ENCODE assay signal across 26 cellular contexts in the genomic region with DNA sequence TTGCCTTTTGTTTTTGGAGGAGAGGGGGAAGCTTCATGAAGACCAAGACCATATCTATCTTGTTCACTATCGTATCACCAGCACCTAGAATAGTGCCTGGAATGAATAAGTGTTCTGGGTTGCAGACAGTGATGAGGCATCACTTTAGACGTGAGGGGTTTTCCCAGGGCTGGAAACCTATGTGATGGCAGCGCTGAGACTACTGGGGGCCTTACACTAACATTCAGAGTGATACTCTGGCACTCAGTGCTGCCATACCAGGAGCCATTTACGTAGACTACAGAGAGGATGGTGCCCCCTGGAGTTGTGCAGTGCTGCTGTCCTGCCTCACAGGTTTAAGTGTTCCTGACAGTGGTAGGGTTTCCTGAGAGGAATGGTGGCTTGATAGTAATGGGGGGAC. TPM values are rescaled to one million over a fixed set of nuclear protein-coding genes. Genes with fewer than 3 reads are reported as not detected.
DNase-seq lines count a peak whose midpoint lies in the region; ATAC-seq and TF ChIP-seq lines count a peak whose summit lies in the region.
"Had no signal": no experiment of that assay in that cellular context is flagged by ENCODE, and none has a peak within 500 bp of the region (broad histone marks: within the 10 kb centered on the region; RNA-seq: fewer than 3 reads in every experiment).

No MANE protein-coding gene starts in this region.

- peaks cover 5% of the 10 kb centered on the region for H3K4me1 Mint-ChIP-seq in activated naive CD8-positive, alpha-beta T cell treated with anti-CD3 and anti-CD28 coated beads, Interleukin-2, amount 50 U/mL, for 24 hours
- H3K4me1 Mint-ChIP-seq in activated naive CD8-positive, alpha-beta T cell treated with anti-CD3 and anti-CD28 coated beads for 36 hours: peaks cover 2% of the 10 kb centered on the region
- H3K4me1 Mint-ChIP-seq in activated B cell treated with CpG ODN at 0.5 μM for 24 hours: peaks cover 4% of the 10 kb centered on the region
- no peaks in the 10 kb centered on the region for H3K4me1 Mint-ChIP-seq in chondrocyte (ENCODE audit: low read depth)
- H3K4me1 Mint-ChIP-seq in stimulated activated effector memory CD8-positive, alpha-beta T cell treated with anti-CD3 and anti-CD28 coated beads, Interleukin-12 subunit alpha, Interleukin-12 subunit beta, amount 100 ng/mL, for 72 hours: peaks cover 16% of the 10 kb centered on the region
- no peaks in the 10 kb centered on the region for H3K4me1 Mint-ChIP-seq in osteocyte (ENCODE audit: unreplicated experiment)
- H3K4me1 Mint-ChIP-seq: CD4-positive, CD25-positive, alpha-beta regulatory T cell; endodermal cell had no signal

- no peak for TF ChIP-seq CTCF in activated B cell treated with CpG ODN at 0.5 μM for 24 hours (IDR thresholded peaks at IDR 0.05)
- TF ChIP-seq CTCF in chondrocyte (IDR thresholded peaks at IDR 0.05): no peak
- no peak for TF ChIP-seq CTCF in osteocyte (IDR thresholded peaks at IDR 0.05)

- POLR2A ChIA-PET in activated B cell treated with CpG ODN at 0.5 μM for 24 hours (lab: Charles Lee): no interaction called here

- peak; percentile 94 for ATAC-seq in activated naive CD8-positive, alpha-beta T cell treated with anti-CD3 and anti-CD28 coated beads, Interleukin-2, amount 50 U/mL, for 24 hours
- peak; percentile 21 for ATAC-seq in activated B cell treated with CpG ODN at 0.5 μM for 24 hours (ENCODE audit: low read depth)
- peak; percentile 99 for ATAC-seq in stimulated activated effector memory CD8-positive, alpha-beta T cell treated with anti-CD3 and anti-CD28 coated beads, Interleukin-12 subunit alpha, Interleukin-12 subunit beta, amount 100 ng/mL, for 72 hours
- ATAC-seq in HG03097 (IDR thresholded peaks at IDR 0.05; ENCODE audit: low FRiP score, unreplicated experiment): no peak
- ATAC-seq: gastrocnemius medialis, left lobe of liver, upper lobe of right lung had no signal

- no peak overlapping the region for H3K27ac Mint-ChIP-seq in activated naive CD8-positive, alpha-beta T cell treated with anti-CD3 and anti-CD28 coated beads, Interleukin-2, amount 50 U/mL, for 24 hours
- no peak overlapping the region for H3K27ac Mint-ChIP-seq in activated naive CD8-positive, alpha-beta T cell treated with anti-CD3 and anti-CD28 coated beads for 36 hours
- no peak overlapping the region for H3K27ac Mint-ChIP-seq in activated B cell treated with CpG ODN at 0.5 μM for 24 hours
- no peak overlapping the region for H3K27ac Mint-ChIP-seq in chondrocyte (ENCODE audit: unreplicated experiment)
- peak overlapping the region; percentile 53 for H3K27ac Mint-ChIP-seq in stimulated activated effector memory CD8-positive, alpha-beta T cell treated with anti-CD3 and anti-CD28 coated beads, Interleukin-12 subunit alpha, Interleukin-12 subunit beta, amount 100 ng/mL, for 72 hours
- H3K27ac Mint-ChIP-seq in osteocyte (ENCODE audit: unreplicated experiment): no peak overlapping the region
- H3K27ac Mint-ChIP-seq: CD4-positive, CD25-positive, alpha-beta regulatory T cell; endodermal cell had no signal

- H3K9me3 Mint-ChIP-seq in activated naive CD8-positive, alpha-beta T cell treated with anti-CD3 and anti-CD28 coated beads, Interleukin-2, amount 50 U/mL, for 24 hours: no peaks in the 10 kb centered on the region
- no peaks in the 10 kb centered on the region for H3K9me3 Mint-ChIP-seq in activated naive CD8-positive, alpha-beta T cell treated with anti-CD3 and anti-CD28 coated beads for 36 hours
- H3K9me3 Mint-ChIP-seq in activated B cell treated with CpG ODN at 0.5 μM for 24 hours: no peaks in the 10 kb centered on the region
- no peaks in the 10 kb centered on the region for H3K9me3 Mint-ChIP-seq in chondrocyte (ENCODE audit: low read depth)
- no peaks in the 10 kb centered on the region for H3K9me3 Mint-ChIP-seq in stimulated activated effector memory CD8-positive, alpha-beta T cell treated with anti-CD3 and anti-CD28 coated beads, Interleukin-12 subunit alpha, Interleukin-12 subunit beta, amount 100 ng/mL, for 72 hours
- H3K9me3 Mint-ChIP-seq in osteocyte (ENCODE audit: unreplicated experiment): no peaks in the 10 kb centered on the region
- H3K9me3 Mint-ChIP-seq: CD4-positive, CD25-positive, alpha-beta regulatory T cell; endodermal cell had no signal

- CTCF ChIA-PET in activated B cell treated with CpG ODN at 0.5 μM for 24 hours (lab: Charles Lee): no interaction called here

- DNase-seq in activated naive CD8-positive, alpha-beta T cell treated with anti-CD3 and anti-CD28 coated beads, Interleukin-2, amount 50 U/mL, for 24 hours: peak; percentile 16
- DNase-seq in activated naive CD8-positive, alpha-beta T cell treated with anti-CD3 and anti-CD28 coated beads for 36 hours: no peak
- DNase-seq in activated B cell treated with CpG ODN at 0.5 μM for 24 hours (no peak), chondrocyte (ENCODE audit: low spot score) (peak; percentile 1), NCI-H524 treated with DMSO at 0.1 percent for 48 hours (lab: John Stamatoyannopoulos, UW) (no peak), osteocyte (ENCODE audit: extremely low spot score, unreplicated experiment) (no peak)
- no peak for DNase-seq in stimulated activated effector memory CD8-positive, alpha-beta T cell treated with anti-CD3 and anti-CD28 coated beads, Interleukin-12 subunit alpha, Interleukin-12 subunit beta, amount 100 ng/mL, for 72 hours (ENCODE audit: low spot score in 2 of 2)
- DNase-seq: activated CD4-positive, alpha-beta T cell treated with anti-CD3 and anti-CD28 coated beads, Interleukin-2, amount 50 U/mL, for 4 hours; amygdala; CD4-positive, CD25-positive, alpha-beta regulatory T cell; endodermal cell; gastrocnemius medialis; hypothalamus; mesendoderm; NCI-H1092 treated with DMSO at 0.1 percent for 48 hours; NCI-H1930; NCI-H226; NCI-H774; SK-N-SH; upper lobe of right lung had no signal

- H3K4me3 Mint-ChIP-seq in activated naive CD8-positive, alpha-beta T cell treated with anti-CD3 and anti-CD28 coated beads, Interleukin-2, amount 50 U/mL, for 24 hours: no peak overlapping the region
- no peak overlapping the region for H3K4me3 Mint-ChIP-seq in activated naive CD8-positive, alpha-beta T cell treated with anti-CD3 and anti-CD28 coated beads for 36 hours
- H3K4me3 Mint-ChIP-seq in activated B cell treated with CpG ODN at 0.5 μM for 24 hours (no peak overlapping the region), chondrocyte (ENCODE audit: unreplicated experiment) (no peak overlapping the region), osteocyte (ENCODE audit: unreplicated experiment) (no peak overlapping the region)
- no peak overlapping the region for H3K4me3 Mint-ChIP-seq in stimulated activated effector memory CD8-positive, alpha-beta T cell treated with anti-CD3 and anti-CD28 coated beads, Interleukin-12 subunit alpha, Interleukin-12 subunit beta, amount 100 ng/mL, for 72 hours
- H3K4me3 Mint-ChIP-seq: CD4-positive, CD25-positive, alpha-beta regulatory T cell; endodermal cell had no signal

- no peaks in the 10 kb centered on the region for H3K36me3 Mint-ChIP-seq in activated naive CD8-positive, alpha-beta T cell treated with anti-CD3 and anti-CD28 coated beads, Interleukin-2, amount 50 U/mL, for 24 hours (ENCODE audit: low read depth)
- no peaks in the 10 kb centered on the region for H3K36me3 Mint-ChIP-seq in activated naive CD8-positive, alpha-beta T cell treated with anti-CD3 and anti-CD28 coated beads for 36 hours
- H3K36me3 Mint-ChIP-seq in activated B cell treated with CpG ODN at 0.5 μM for 24 hours (ENCODE audit: low read depth): no peaks in the 10 kb centered on the region
- H3K36me3 Mint-ChIP-seq in chondrocyte (ENCODE audit: low read depth): peaks cover 12% of the 10 kb centered on the region
- no peaks in the 10 kb centered on the region for H3K36me3 Mint-ChIP-seq in stimulated activated effector memory CD8-positive, alpha-beta T cell treated with anti-CD3 and anti-CD28 coated beads, Interleukin-12 subunit alpha, Interleukin-12 subunit beta, amount 100 ng/mL, for 72 hours
- H3K36me3 Mint-ChIP-seq in osteocyte (ENCODE audit: unreplicated experiment): no peaks in the 10 kb centered on the region

- no peaks in the 10 kb centered on the region for H3K27me3 Mint-ChIP-seq in activated naive CD8-positive, alpha-beta T cell treated with anti-CD3 and anti-CD28 coated beads, Interleukin-2, amount 50 U/mL, for 24 hours
- no peaks in the 10 kb centered on the region for H3K27me3 Mint-ChIP-seq in activated naive CD8-positive, alpha-beta T cell treated with anti-CD3 and anti-CD28 coated beads for 36 hours
- H3K27me3 Mint-ChIP-seq in activated B cell treated with CpG ODN at 0.5 μM for 24 hours (peaks cover 2% of the 10 kb centered on the region), chondrocyte (ENCODE audit: low read depth) (no peaks in the 10 kb centered on the region), osteocyte (ENCODE audit: unreplicated experiment) (no peaks in the 10 kb centered on the region)
- H3K27me3 Mint-ChIP-seq: CD4-positive, CD25-positive, alpha-beta regulatory T cell had no signal

- intact Hi-C loops in activated B cell treated with CpG ODN at 0.5 μM for 24 hours (cut with micrococcal nuclease): no loop called here

RNA-seq across cellular contexts. Expression of gene CCL19, which starts 6.9 kb away (rescaled TPM):
- total RNA-seq in activated naive CD8-positive, alpha-beta T cell treated with anti-CD3 and anti-CD28 coated beads for 36 hours: not detected
- not detected in 2 replicates for total RNA-seq in activated B cell treated with CpG ODN at 0.5 μM for 24 hours
- total RNA-seq in chondrocyte: not detected in 3 replicates
- total RNA-seq in osteocyte: not detected in 2 replicates
- total RNA-seq: cardiac muscle cell; CD4-positive, CD25-positive, alpha-beta regulatory T cell; endodermal cell; gastrocnemius medialis; skeletal muscle tissue had no signal

RNA-seq across cellular contexts. Expression of gene CCL27, which starts 21.7 kb away (rescaled TPM):
- under 1 TPM in 1 of 2 experiments, not detected in 1; 0.82 TPM for total RNA-seq in activated naive CD8-positive, alpha-beta T cell treated with anti-CD3 and anti-CD28 coated beads for 36 hours
- total RNA-seq in activated B cell treated with CpG ODN at 0.5 μM for 24 hours (not detected in 2 replicates), chondrocyte (not detected in 3 replicates), osteocyte (0.78 and 1.1 TPM in 2 replicates)
- total RNA-seq: CD4-positive, CD25-positive, alpha-beta regulatory T cell; endodermal cell; esophagus muscularis mucosa; left lobe of liver; skeletal muscle tissue; subcutaneous adipose tissue; upper lobe of right lung had no signal

RNA-seq across cellular contexts. Expression of gene CCL21, which starts 25.8 kb away (rescaled TPM):
- total RNA-seq in activated naive CD8-positive, alpha-beta T cell treated with anti-CD3 and anti-CD28 coated beads for 36 hours: not detected
- total RNA-seq in activated B cell treated with CpG ODN at 0.5 μM for 24 hours (not detected in 2 replicates), chondrocyte (not detected in 3 replicates), osteocyte (not detected in 2 replicates)
- total RNA-seq: CD4-positive, CD25-positive, alpha-beta regulatory T cell; endodermal cell had no signal

RNA-seq across cellular contexts. Expression of gene IL11RA, which starts 32.2 kb away (rescaled TPM):
- 10 to 100 TPM; 12.1 to 13.0 TPM for total RNA-seq in activated naive CD8-positive, alpha-beta T cell treated with anti-CD3 and anti-CD28 coated beads for 36 hours
- total RNA-seq in activated B cell treated with CpG ODN at 0.5 μM for 24 hours (11.2 and 18.8 TPM in 2 replicates), chondrocyte (32.0 to 33.7 TPM (median 32.9 TPM) in 3 replicates), osteocyte (32.6 and 36.7 TPM in 2 replicates)

RNA-seq across cellular contexts. Expression of gene GALT, which starts 37.7 kb away (rescaled TPM):
- 10 to 100 TPM; 42.4 to 43.4 TPM for total RNA-seq in activated naive CD8-positive, alpha-beta T cell treated with anti-CD3 and anti-CD28 coated beads for 36 hours
- total RNA-seq in activated B cell treated with CpG ODN at 0.5 μM for 24 hours (55.9 and 62.5 TPM in 2 replicates), chondrocyte (35.5 to 51.8 TPM (median 38.2 TPM) in 3 replicates), osteocyte (57.2 and 58.4 TPM in 2 replicates)

Comparison
In these comparisons a context has a peak if more than half of its experiments do, and no peak if none do; other contexts are left out.
1. DNase-seq: peak in activated naive CD8-positive, alpha-beta T cell treated with anti-CD3 and anti-CD28 coated beads, Interleukin-2, amount 50 U/mL, for 24 hours (single experiment) and chondrocyte (single experiment); none in activated naive CD8-positive, alpha-beta T cell treated with anti-CD3 and anti-CD28 coated beads for 36 hours (single experiment), activated B cell treated with CpG ODN at 0.5 μM for 24 hours (single experiment), stimulated activated effector memory CD8-positive, alpha-beta T cell treated with anti-CD3 and anti-CD28 coated beads, Interleukin-12 subunit alpha, Interleukin-12 subunit beta, amount 100 ng/mL, for 72 hours (0 of 2), NCI-H524 treated with DMSO at 0.1 percent for 48 hours (single experiment) and osteocyte (single experiment).